ENCODE assay signal across 22 cellular contexts in the genomic region with DNA sequence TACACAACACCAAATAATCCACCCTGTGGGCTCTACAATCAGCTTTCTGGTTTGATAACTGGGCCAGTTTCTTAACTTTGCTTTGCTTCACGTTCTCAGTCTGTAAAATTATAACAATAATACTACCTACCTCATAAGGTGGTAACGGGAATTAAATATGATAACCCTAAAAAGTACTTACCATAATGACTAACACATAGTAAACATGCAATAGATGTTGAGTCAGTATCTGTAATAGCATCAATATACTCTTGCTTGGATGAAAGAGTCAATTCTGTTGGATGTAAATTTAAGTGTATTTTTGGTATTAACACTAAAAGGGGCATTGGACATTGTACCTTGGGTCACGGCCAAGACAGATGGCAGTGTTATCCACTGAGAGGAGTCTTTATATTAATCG.
"Had no signal": no experiment of that assay in that cellular context is flagged by ENCODE, and none has a peak within 500 bp of the region (broad histone marks: within the 10 kb centered on the region; RNA-seq: fewer than 3 reads in every experiment).

No MANE protein-coding gene starts in this region.

- DNase-seq: islet precursor cell; left ventricle myocardium inferior; naive B cell; natural killer cell; nephron progenitor cell; occipital lobe; psoas muscle; right lobe of liver; stimulated activated CD4-positive, alpha-beta T cell treated with anti-CD3 and anti-CD28 coated beads, Interleukin-1b, Interleukin-23, amount 100 ng/mL, for 48 hours; stimulated activated CD4-positive, alpha-beta T cell treated with anti-CD3 and anti-CD28 coated beads, Interleukin-2, amount 100 ng/mL, for 48 hours; stimulated activated CD4-positive, alpha-beta T cell treated with anti-CD3 and anti-CD28 coated beads, Interleukin-4, amount 100 ng/mL, for 4 hours; stimulated activated CD8-positive, alpha-beta memory T cell treated with anti-CD3 and anti-CD28 coated beads, Interleukin-4, amount 100 ng/mL, for 48 hours; stimulated activated naive CD4-positive, alpha-beta T cell treated with Interleukin-2 at 50 U/mL for 16 hours; stimulated activated naive CD8-positive, alpha-beta T cell treated with anti-CD3 and anti-CD28 coated beads, Interleukin-15, amount 100 ng/mL, for 72 hours; substantia nigra; uterus had no signal

- H3K36me3 ChIP-seq: left ventricle myocardium inferior, neural progenitor cell, neutrophil, right atrium auricular region, right lobe of liver, tibial nerve, uterus had no signal

- H3K27me3 ChIP-seq: neural progenitor cell, neutrophil, right atrium auricular region, right lobe of liver, tibial nerve, uterus had no signal

- H3K4me3 ChIP-seq: left ventricle myocardium inferior, lung, neural progenitor cell, psoas muscle, right atrium auricular region, right lobe of liver, smooth muscle cell, tibial nerve, uterus had no signal
